Comparison of ENCODE assay signal across 1 cellular context in the genomic region with DNA sequence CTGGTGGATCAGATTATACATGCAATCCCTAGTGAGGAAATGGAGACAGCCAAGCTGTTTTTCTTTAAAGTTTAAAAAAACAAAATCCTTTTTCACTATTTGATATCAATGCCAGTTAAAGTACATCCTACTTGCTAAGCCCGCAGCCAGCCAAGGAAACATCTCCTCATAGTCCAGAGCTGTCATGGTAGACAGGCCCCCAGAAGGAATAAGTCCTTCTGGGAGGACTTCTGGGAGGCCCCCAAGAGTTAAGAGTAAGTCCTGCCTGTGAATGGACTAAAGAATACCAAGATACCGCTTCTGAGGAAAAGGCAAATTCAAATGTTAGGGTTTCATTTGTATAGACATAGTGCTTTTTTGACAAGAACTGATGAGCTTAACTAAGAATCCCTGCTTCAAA.
TF ChIP-seq lines count a peak whose summit lies in the region.

No MANE protein-coding gene starts in this region.

TF ChIP-seq in IMR-90, 13 proteins besides CTCF, POLR2A, EP300 and RAD21:
- no peak for TF ChIP-seq MXI1 (IDR thresholded peaks at IDR 0.05; ENCODE audit: borderline replicate concordance, low read depth, low read length)
- TF ChIP-seq FOS (IDR thresholded peaks at IDR 0.05; ENCODE audit: low read depth, low read length), result no peak
